In the genomic region with DNA sequence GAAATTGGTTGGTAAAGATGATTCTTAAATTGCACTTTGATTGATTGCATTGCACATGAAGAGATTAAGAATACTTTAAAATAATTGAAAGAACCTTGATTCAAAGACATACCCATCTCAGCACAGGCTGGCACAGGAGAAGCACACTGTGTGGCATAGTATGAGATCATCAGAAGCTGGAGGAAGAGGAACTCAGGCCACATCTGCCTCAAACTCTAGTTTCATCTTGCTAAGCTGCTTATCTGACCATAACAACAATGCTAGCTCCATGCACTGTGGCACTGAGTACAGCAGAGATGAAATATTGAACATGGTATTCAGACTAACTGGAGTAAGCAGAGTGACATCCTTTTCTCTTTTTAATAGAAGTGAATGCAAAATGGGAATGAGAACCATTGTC, we compare ENCODE assay signal across 18 cellular contexts.
"Had no signal": no experiment of that assay in that cellular context is flagged by ENCODE, and none has a peak within 500 bp of the region (broad histone marks: within the 10 kb centered on the region; RNA-seq: fewer than 3 reads in every experiment).

No MANE protein-coding gene starts in this region.

- DNase-seq: activated CD4-positive, alpha-beta T cell treated with anti-CD3 and anti-CD28 coated beads, Interleukin-2, amount 50 U/mL, for 1 hour; activated naive CD4-positive, alpha-beta T cell treated with Interleukin-2 at 50 U/mL for 16 hours; aorta; cerebellar nuclear complex; effector memory CD8-positive, alpha-beta T cell; foreskin melanocyte; head of caudate nucleus; kidney glomerular epithelial cell; nephron progenitor cell; stimulated activated CD4-positive, alpha-beta T cell treated with anti-CD3 and anti-CD28 coated beads, Interleukin-4, amount 100 ng/mL, for 24 hours; stimulated activated naive CD8-positive, alpha-beta T cell treated with anti-CD3 and anti-CD28 coated beads, Interleukin-15, Interleukin-2, amounts not matched to agents 100 U/mL and 50 U/mL, for 24 hours; transverse colon had no signal

- H3K27ac Mint-ChIP-seq: activated T-helper 1 cell treated with anti-CD3 and anti-CD28 coated beads, Interleukin-12 subunit alpha, Interleukin-12 subunit beta, Interleukin-2, Interleukin-4 antibody, amounts not matched to agents 30 ng/mL and 10 ng/mL and 1 ng/mL, durations not matched to agents 14 hours and 24 hours and 36 hours; dendritic cell treated with granulocyte-macrophage colony-stimulating factor and Interleukin-4, amounts not matched to agents 40 ng/mL and 50 ng/mL, for 4 days; effector memory CD8-positive, alpha-beta T cell; nephron progenitor cell; progenitor cell of endocrine pancreas had no signal

- H3K4me3 ChIP-seq: breast epithelium, right atrium auricular region, skin epidermis, transverse colon had no signal

- H3K9me3 Mint-ChIP-seq: activated T-helper 1 cell treated with anti-CD3 and anti-CD28 coated beads, Interleukin-12 subunit alpha, Interleukin-12 subunit beta, Interleukin-2, Interleukin-4 antibody, amounts not matched to agents 30 ng/mL and 10 ng/mL and 1 ng/mL, durations not matched to agents 14 hours and 24 hours and 36 hours; dendritic cell treated with granulocyte-macrophage colony-stimulating factor and Interleukin-4, amounts not matched to agents 40 ng/mL and 50 ng/mL, for 4 days; effector memory CD8-positive, alpha-beta T cell; nephron progenitor cell had no signal

- H3K36me3 ChIP-seq: breast epithelium, right atrium auricular region, transverse colon had no signal

- H3K9me3 ChIP-seq: breast epithelium, right atrium auricular region, transverse colon had no signal

- H3K4me1 ChIP-seq: breast epithelium, right atrium auricular region, transverse colon had no signal

- H3K27ac ChIP-seq: breast epithelium, right atrium auricular region, skin epidermis, transverse colon had no signal

- ATAC-seq: effector memory CD8-positive, alpha-beta T cell; stimulated activated naive CD8-positive, alpha-beta T cell treated with anti-CD3 and anti-CD28 coated beads, Interleukin-15, Interleukin-2, amounts not matched to agents 100 U/mL and 50 U/mL, for 24 hours had no signal

- H3K27me3 ChIP-seq: breast epithelium, right atrium auricular region, transverse colon had no signal

- H3K4me3 Mint-ChIP-seq: activated T-helper 1 cell treated with anti-CD3 and anti-CD28 coated beads, Interleukin-12 subunit alpha, Interleukin-12 subunit beta, Interleukin-2, Interleukin-4 antibody, amounts not matched to agents 30 ng/mL and 10 ng/mL and 1 ng/mL, durations not matched to agents 14 hours and 24 hours and 36 hours; dendritic cell treated with granulocyte-macrophage colony-stimulating factor and Interleukin-4, amounts not matched to agents 40 ng/mL and 50 ng/mL, for 4 days; effector memory CD8-positive, alpha-beta T cell; nephron progenitor cell had no signal

- H3K4me1 Mint-ChIP-seq: nephron progenitor cell had no signal
